In the genomic region with DNA sequence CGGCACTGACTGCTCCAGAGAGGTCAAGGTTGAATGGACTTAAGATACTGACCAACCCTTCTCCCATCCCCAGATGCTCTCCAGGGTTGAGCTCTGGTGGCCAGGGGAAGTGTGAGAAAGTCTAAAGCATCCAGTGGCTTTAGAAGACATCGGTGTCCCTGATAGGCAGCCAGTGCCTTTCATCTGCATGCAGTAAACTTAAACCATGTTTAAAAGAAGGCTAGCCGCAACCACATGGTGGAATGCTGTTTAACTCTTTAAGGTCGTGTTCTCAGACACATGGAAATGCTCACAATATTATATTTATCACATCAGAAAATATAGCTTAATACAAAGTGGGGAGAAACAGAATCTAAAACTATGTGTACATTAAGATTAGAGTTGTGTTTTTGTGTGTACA, we compare ENCODE assay signal across 26 cellular contexts.
A peak's percentile ranks its signal among the peaks of the same experiment; 100 is the strongest.
DNase-seq lines count a peak whose midpoint lies in the region; ATAC-seq and TF ChIP-seq lines count a peak whose summit lies in the region.
"Had no signal": no experiment of that assay in that cellular context is flagged by ENCODE, and none has a peak within 500 bp of the region (broad histone marks: within the 10 kb centered on the region; RNA-seq: fewer than 3 reads in every experiment).

No MANE protein-coding gene starts in this region.

- TF ChIP-seq POLR2A in body of pancreas (IDR thresholded peaks at IDR 0.05): no peak

- H3K4me2 ChIP-seq in KMS-11: peak overlapping the region; percentile 59; the same call in 1 of the 2 replicates
- H3K4me2 ChIP-seq in parathyroid adenoma (ENCODE audit: low read length): no peak overlapping the region
- H3K4me2 ChIP-seq: PC-9 had no signal

- no peaks in the 10 kb centered on the region for H3K79me2 ChIP-seq in KMS-11 (ENCODE audit: insufficient read depth, low read depth)
- peaks cover 12% of the 10 kb centered on the region for H3K79me2 ChIP-seq in parathyroid adenoma

- H3K27ac ChIP-seq in KMS-11 (no peak overlapping the region), coronary artery (peak overlapping the region; percentile 33 to 76), parathyroid adenoma (peak overlapping the region; percentile 87), body of pancreas (no peak overlapping the region)
- H3K27ac ChIP-seq: PC-9, thyroid gland had no signal

- H3K9me3 Mint-ChIP-seq in activated naive CD4-positive, alpha-beta T cell treated with anti-CD3 and anti-CD28 coated beads, Interleukin-2, amount 50 U/mL, for 24 hours: no peaks in the 10 kb centered on the region
- H3K9me3 Mint-ChIP-seq in activated naive CD4-positive, alpha-beta T cell treated with anti-CD3 and anti-CD28 coated beads for 36 hours: no peaks in the 10 kb centered on the region
- H3K9me3 Mint-ChIP-seq in HFFc6: no peaks in the 10 kb centered on the region
- H3K9me3 Mint-ChIP-seq: activated naive CD4-positive, alpha-beta T cell treated with anti-CD3 and anti-CD28 coated beads, Interleukin-2, amount 10 ng/mL, durations not matched to agents 7 days and 5 days; activated T-cell treated with anti-CD3 and anti-CD28 coated beads, Interleukin-2, amount 50 U/mL, for 4 hours; CD8-positive, alpha-beta T cell had no signal

- H3K27me3 ChIP-seq in KMS-11 (ENCODE audit: insufficient read depth, low read depth): no peaks in the 10 kb centered on the region
- H3K27me3 ChIP-seq in parathyroid adenoma (ENCODE audit: control insufficient read depth, insufficient read depth, low read length): no peaks in the 10 kb centered on the region
- H3K27me3 ChIP-seq in body of pancreas: no peaks in the 10 kb centered on the region
- H3K27me3 ChIP-seq: BE2C, right atrium auricular region, thyroid gland had no signal

- H3K27me3 Mint-ChIP-seq in activated naive CD4-positive, alpha-beta T cell treated with anti-CD3 and anti-CD28 coated beads, Interleukin-2, amount 50 U/mL, for 24 hours: no peaks in the 10 kb centered on the region
- no peaks in the 10 kb centered on the region for H3K27me3 Mint-ChIP-seq in activated naive CD4-positive, alpha-beta T cell treated with anti-CD3 and anti-CD28 coated beads for 36 hours (ENCODE audit: low read depth)
- no peaks in the 10 kb centered on the region for H3K27me3 Mint-ChIP-seq in HFFc6 (ENCODE audit: insufficient read depth)
- H3K27me3 Mint-ChIP-seq: activated naive CD4-positive, alpha-beta T cell treated with anti-CD3 and anti-CD28 coated beads, Interleukin-2, amount 10 ng/mL, durations not matched to agents 7 days and 5 days had no signal

- peaks cover 6% of the 10 kb centered on the region for H3K36me3 Mint-ChIP-seq in activated naive CD4-positive, alpha-beta T cell treated with anti-CD3 and anti-CD28 coated beads, Interleukin-2, amount 50 U/mL, for 24 hours
- no peaks in the 10 kb centered on the region for H3K36me3 Mint-ChIP-seq in activated naive CD4-positive, alpha-beta T cell treated with anti-CD3 and anti-CD28 coated beads for 36 hours (ENCODE audit: low read depth)
- peaks cover 3% of the 10 kb centered on the region; the same call in 1 of the 2 replicates for H3K36me3 Mint-ChIP-seq in HFFc6 (ENCODE audit: low read depth)

- 63 to 66% methylated on average over 4 of the region's 4 CpGs for WGBS in body of pancreas, 2 donors

- no peak for DNase-seq in activated naive CD4-positive, alpha-beta T cell treated with anti-CD3 and anti-CD28 coated beads for 36 hours
- DNase-seq in coronary artery (ENCODE audit: low spot score) (no peak), HFFc6 (no peak), body of pancreas (no peak)
- DNase-seq: ACHN; activated CD4-positive, CD25-positive, alpha-beta regulatory T cell treated with anti-CD3 and anti-CD28 coated beads, Interleukin-2, amount 50 U/mL, for 72 hours; activated naive CD4-positive, alpha-beta T cell treated with anti-CD3 and anti-CD28 coated beads, Interleukin-2, amount 10 ng/mL, durations not matched to agents 7 days and 5 days; activated T-cell treated with anti-CD3 and anti-CD28 coated beads, Interleukin-2, amount 50 U/mL, for 4 hours; BE2C; CD8-positive, alpha-beta T cell; DMS 273 treated with DMSO at 0.1 percent for 48 hours; effector CD8-positive, alpha-beta T cell; glutamatergic neuron; KG1; left ventricle myocardium inferior; NCI-H146; NCI-H226; NCI-H69; PC-9; SK-N-SH; thyroid gland had no signal

- TF ChIP-seq CTCF in KMS-11 (conservative IDR thresholded peaks at IDR 0.05; ENCODE audit: low read depth, low read length) (no peak), coronary artery (IDR thresholded peaks at IDR 0.05) (no peak), parathyroid adenoma (IDR thresholded peaks at IDR 0.05) (no peak), HFFc6 (IDR thresholded peaks at IDR 0.05) (no peak), body of pancreas (IDR thresholded peaks at IDR 0.05) (no peak)

- H3K4me1 ChIP-seq in KMS-11 (ENCODE audit: low read depth, poor library complexity, severe bottlenecking): peaks cover 16% of the 10 kb centered on the region
- H3K4me1 ChIP-seq in parathyroid adenoma: peaks cover 10% of the 10 kb centered on the region
- no peaks in the 10 kb centered on the region for H3K4me1 ChIP-seq in body of pancreas
- H3K4me1 ChIP-seq: BE2C had no signal

- ATAC-seq in GM18870 (IDR thresholded peaks at IDR 0.05; ENCODE audit: unreplicated experiment): no peak
- no peak for ATAC-seq in body of pancreas

- H3K9me3 ChIP-seq in parathyroid adenoma (ENCODE audit: control insufficient read depth, low read length): no peaks in the 10 kb centered on the region
- no peaks in the 10 kb centered on the region for H3K9me3 ChIP-seq in body of pancreas
- H3K9me3 ChIP-seq: BE2C, left ventricle myocardium inferior, right atrium auricular region, SK-N-SH, thyroid gland had no signal

- H3K4me3 ChIP-seq in KMS-11 (IDR thresholded peaks at IDR 0.05; ENCODE audit: insufficient read depth, low read depth, low read length) (no peak overlapping the region), coronary artery (no peak overlapping the region), parathyroid adenoma (ENCODE audit: low read depth, low read length) (no peak overlapping the region), body of pancreas (no peak overlapping the region)
- H3K4me3 ChIP-seq: PC-9, right atrium auricular region, thyroid gland had no signal

- H2AFZ ChIP-seq in KMS-11 (ENCODE audit: low read depth) (no peak overlapping the region), parathyroid adenoma (no peak overlapping the region)
- H2AFZ ChIP-seq: PC-9 had no signal

- peak overlapping the region; percentile 87 for H3K4me3 Mint-ChIP-seq in activated naive CD4-positive, alpha-beta T cell treated with anti-CD3 and anti-CD28 coated beads, Interleukin-2, amount 50 U/mL, for 24 hours
- H3K4me3 Mint-ChIP-seq in activated naive CD4-positive, alpha-beta T cell treated with anti-CD3 and anti-CD28 coated beads for 36 hours: no peak overlapping the region
- no peak overlapping the region for H3K4me3 Mint-ChIP-seq in HFFc6

- intact Hi-C loops in activated naive CD4-positive, alpha-beta T cell treated with anti-CD3 and anti-CD28 coated beads for 36 hours (cut with micrococcal nuclease): no loop called here
- intact Hi-C loops in body of pancreas (cut with DNase I): no loop called here

- H4K20me1 ChIP-seq in KMS-11 (ENCODE audit: insufficient read depth): no peaks in the 10 kb centered on the region

- no peak overlapping the region for H3K27ac Mint-ChIP-seq in activated naive CD4-positive, alpha-beta T cell treated with anti-CD3 and anti-CD28 coated beads, Interleukin-2, amount 50 U/mL, for 24 hours
- H3K27ac Mint-ChIP-seq in activated naive CD4-positive, alpha-beta T cell treated with anti-CD3 and anti-CD28 coated beads for 36 hours: no peak overlapping the region
- no peak overlapping the region for H3K27ac Mint-ChIP-seq in HFFc6

- H3K9ac ChIP-seq in KMS-11 (no peak overlapping the region), parathyroid adenoma (no peak overlapping the region)
- H3K9ac ChIP-seq: SK-N-SH had no signal

- peaks cover 20% of the 10 kb centered on the region for H3K4me1 Mint-ChIP-seq in activated naive CD4-positive, alpha-beta T cell treated with anti-CD3 and anti-CD28 coated beads, Interleukin-2, amount 50 U/mL, for 24 hours
- H3K4me1 Mint-ChIP-seq in activated naive CD4-positive, alpha-beta T cell treated with anti-CD3 and anti-CD28 coated beads for 36 hours (ENCODE audit: low read depth): peaks cover 18% of the 10 kb centered on the region
- peaks cover 38% of the 10 kb centered on the region for H3K4me1 Mint-ChIP-seq in HFFc6 (ENCODE audit: low read depth)

- CTCF ChIA-PET in activated naive CD4-positive, alpha-beta T cell treated with anti-CD3 and anti-CD28 coated beads for 36 hours (lab: Charles Lee): interaction anchor here (0.9 to 2.4 kb wide), 5 partner anchors 13 to 220 kb away, joined by 3 to 23 read pairs (median 4); partner anchors contain the start of genes CNNM2 and RPEL1

- H3K36me3 ChIP-seq in KMS-11 (ENCODE audit: insufficient read depth) (no peaks in the 10 kb centered on the region), parathyroid adenoma (ENCODE audit: control insufficient read depth, insufficient read depth, low read length) (no peaks in the 10 kb centered on the region), body of pancreas (replicated peaks in 1 of 2; ENCODE audit: insufficient read depth in 1 of 2, low read depth in 2 of 2) (no peaks in the 10 kb centered on the region)
- H3K36me3 ChIP-seq: BE2C, right atrium auricular region, thyroid gland had no signal

Comparison
In these comparisons a context has a peak if more than half of its experiments do, and no peak if none do; other contexts are left out.
1. H3K27ac ChIP-seq: peak in coronary artery (2 of 2) and parathyroid adenoma (single experiment); none in KMS-11 (single experiment) and body of pancreas (0 of 4).